ENCODE assay signal across 10 cellular contexts in genomic region chr17:63460018-63460417, GRCh38.
"Had no signal": no experiment of that assay in that cellular context is flagged by ENCODE, and none has a peak within 500 bp of the region (broad histone marks: within the 10 kb centered on the region; RNA-seq: fewer than 3 reads in every experiment).

No MANE protein-coding gene starts in this region.

- H3K36me3 Mint-ChIP-seq: activated naive CD4-positive, alpha-beta T cell treated with anti-CD3 and anti-CD28 coated beads, Interleukin-2, amount 50 U/mL, for 72 hours; natural killer cell had no signal

- H3K4me3 Mint-ChIP-seq: activated T-cell treated with anti-CD3 and anti-CD28 coated beads, Interleukin-2, amount 50 U/mL, for 24 hours; natural killer cell; stimulated activated naive CD8-positive, alpha-beta T cell treated with anti-CD3 and anti-CD28 coated beads, Interleukin-15, amount 100 ng/mL, for 72 hours had no signal

- H3K27ac Mint-ChIP-seq: activated naive CD4-positive, alpha-beta T cell treated with anti-CD3 and anti-CD28 coated beads, Interleukin-2, amount 50 U/mL, for 72 hours; activated T-cell treated with anti-CD3 and anti-CD28 coated beads, Interleukin-2, amount 50 U/mL, for 24 hours; natural killer cell; stimulated activated naive CD8-positive, alpha-beta T cell treated with anti-CD3 and anti-CD28 coated beads, Interleukin-15, amount 100 ng/mL, for 72 hours had no signal

- H3K9me3 ChIP-seq: body of pancreas had no signal

- ATAC-seq: natural killer cell; stimulated activated naive CD8-positive, alpha-beta T cell treated with anti-CD3 and anti-CD28 coated beads, Interleukin-15, amount 100 ng/mL, for 72 hours had no signal

- DNase-seq: activated CD4-positive, alpha-beta T cell treated with anti-CD3 and anti-CD28 coated beads, Interleukin-2, amount 50 U/mL, for 4 hours; activated effector memory CD4-positive, alpha-beta T cell treated with Interleukin-2 at 50 U/mL for 16 hours; activated T-cell treated with anti-CD3 and anti-CD28 coated beads, Interleukin-2, amount 50 U/mL, for 24 hours; body of pancreas; natural killer cell; stimulated activated CD4-positive, alpha-beta T cell treated with anti-CD3 and anti-CD28 coated beads, Interleukin-4, amount 100 ng/mL, for 1 hour; stimulated activated CD8-positive, alpha-beta memory T cell treated with anti-CD3 and anti-CD28 coated beads, Interleukin-4, amount 100 ng/mL, for 48 hours; stimulated activated naive CD8-positive, alpha-beta T cell treated with anti-CD3 and anti-CD28 coated beads, Interleukin-15, amount 100 ng/mL, for 72 hours had no signal

- H3K4me1 ChIP-seq: body of pancreas had no signal

- H3K4me3 ChIP-seq: body of pancreas, lung had no signal

- H3K9me3 Mint-ChIP-seq: activated naive CD4-positive, alpha-beta T cell treated with anti-CD3 and anti-CD28 coated beads, Interleukin-2, amount 50 U/mL, for 72 hours; activated T-cell treated with anti-CD3 and anti-CD28 coated beads, Interleukin-2, amount 50 U/mL, for 24 hours; natural killer cell; stimulated activated naive CD8-positive, alpha-beta T cell treated with anti-CD3 and anti-CD28 coated beads, Interleukin-15, amount 100 ng/mL, for 72 hours had no signal

- H3K27me3 ChIP-seq: body of pancreas had no signal

- H3K4me1 Mint-ChIP-seq: natural killer cell; stimulated activated naive CD8-positive, alpha-beta T cell treated with anti-CD3 and anti-CD28 coated beads, Interleukin-15, amount 100 ng/mL, for 72 hours had no signal
